8 cellular contexts compared by ENCODE assay signal in genomic region chr6:26122793-26123674, GRCh38.
DNase-seq lines count a peak whose midpoint lies in the region; ATAC-seq lines count a peak whose summit lies in the region.

No MANE protein-coding gene starts in this region.

- peak overlapping the region; percentile 100 for H3K4me3 Mint-ChIP-seq in activated naive CD4-positive, alpha-beta T cell treated with anti-CD3 and anti-CD28 coated beads, Interleukin-2, amount 50 U/mL, for 24 hours

- H3K27ac Mint-ChIP-seq in activated naive CD4-positive, alpha-beta T cell treated with anti-CD3 and anti-CD28 coated beads, Interleukin-2, amount 50 U/mL, for 24 hours, result peak overlapping the region; percentile 97

- H3K4me1 Mint-ChIP-seq in activated naive CD4-positive, alpha-beta T cell treated with anti-CD3 and anti-CD28 coated beads, Interleukin-2, amount 50 U/mL, for 24 hours, result peaks cover 37% of the 10 kb centered on the region

- H3K4me3 ChIP-seq in SK-N-MC, result peak overlapping the region; percentile 83

- H3K27me3 Mint-ChIP-seq in activated naive CD4-positive, alpha-beta T cell treated with anti-CD3 and anti-CD28 coated beads, Interleukin-2, amount 50 U/mL, for 24 hours, result no peaks in the 10 kb centered on the region

- DNase-seq in GM04504 (ENCODE audit: low read depth) (peak; percentile 96), NCI-H1048 (lab: John Stamatoyannopoulos, UW) (peak; percentile 93), SK-N-MC (ENCODE audit: low read depth, low spot score) (peak; percentile 94), globus pallidus (ENCODE audit: low spot score) (peak; percentile 97), non-pigmented ciliary epithelial cell (ENCODE audit: low read depth) (peak; percentile 91), superior temporal gyrus (ENCODE audit: extremely low spot score) (peak; percentile 100)

- H3K36me3 Mint-ChIP-seq in activated naive CD4-positive, alpha-beta T cell treated with anti-CD3 and anti-CD28 coated beads, Interleukin-2, amount 50 U/mL, for 24 hours, result peaks cover 4% of the 10 kb centered on the region

- H3K27ac ChIP-seq in SK-N-MC, result peak overlapping the region; percentile 99

- peak overlapping the region; percentile 79 for H3K9ac ChIP-seq in SK-N-MC (ENCODE audit: insufficient read length)

- no peaks in the 10 kb centered on the region for H3K36me3 ChIP-seq in SK-N-MC (ENCODE audit: insufficient read depth, low read length)

- H3K9me3 Mint-ChIP-seq in activated naive CD4-positive, alpha-beta T cell treated with anti-CD3 and anti-CD28 coated beads, Interleukin-2, amount 50 U/mL, for 24 hours, result no peaks in the 10 kb centered on the region

- peak; percentile 57 for ATAC-seq in HG02571 (IDR thresholded peaks at IDR 0.05; ENCODE audit: unreplicated experiment)

- no peaks in the 10 kb centered on the region for H3K9me3 ChIP-seq in SK-N-MC (ENCODE audit: low read depth, low read length)

Comparison
In these comparisons a context has a peak if more than half of its experiments do, and no peak if none do; other contexts are left out.
1. Peak in every context shown above with its lines: DNase-seq, ATAC-seq, H3K4me3 ChIP-seq and H3K27ac ChIP-seq.